ENCODE assay signal across 8 cellular contexts in the genomic region with DNA sequence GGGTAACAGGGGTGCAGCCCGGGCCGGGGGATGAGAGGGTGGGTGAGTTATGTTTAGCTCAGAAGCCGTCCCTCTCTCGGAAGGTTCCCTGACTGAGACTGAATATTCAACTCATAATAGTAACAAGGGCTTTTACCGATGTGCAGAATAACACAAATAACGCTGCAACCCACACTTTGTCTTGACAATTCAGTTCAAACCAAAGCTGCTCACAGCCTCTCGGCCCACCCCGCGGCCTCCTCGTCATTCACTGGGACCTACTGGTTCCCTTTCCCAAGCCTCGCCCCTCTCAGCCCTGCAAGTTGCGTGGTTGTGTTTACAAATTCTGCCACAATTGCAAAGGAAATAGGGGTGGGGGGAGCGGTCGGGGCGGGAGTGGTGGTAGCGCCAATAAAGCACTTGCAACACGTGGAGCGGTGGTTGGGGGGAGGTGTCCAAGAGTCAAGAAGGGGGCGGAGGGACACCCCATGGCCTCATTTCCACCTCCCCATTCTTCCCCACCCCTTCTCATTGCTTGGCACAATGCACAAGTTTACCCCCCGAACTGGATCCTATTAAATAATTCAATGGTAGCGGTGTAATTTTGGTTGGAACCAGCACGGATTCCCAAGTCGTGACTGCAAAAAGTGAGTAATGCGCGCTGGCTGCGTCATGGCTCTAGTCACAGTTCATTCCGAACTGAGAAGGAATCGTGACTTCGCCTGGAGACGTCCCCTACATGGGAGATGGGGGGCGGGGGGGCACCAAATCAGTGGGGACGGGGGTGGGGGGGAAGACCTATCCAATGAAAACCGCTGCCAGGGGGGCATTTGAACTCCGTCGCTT.
DNase-seq lines count a peak whose midpoint lies in the region; ATAC-seq and TF ChIP-seq lines count a peak whose summit lies in the region.

No MANE protein-coding gene starts in this region.

- no peaks in the 10 kb centered on the region for H3K36me3 ChIP-seq in CD8-positive, alpha-beta memory T cell (ENCODE audit: insufficient read depth, low read length)

- CTCF ChIA-PET in CD8-positive, alpha-beta memory T cell (lab: Charles Lee): interaction anchor here (3.2 kb wide), 1 partner anchor 12 kb away, joined by 11 read pairs; no protein-coding TSS in a partner anchor

- no peaks in the 10 kb centered on the region for H3K9me3 ChIP-seq in CD8-positive, alpha-beta memory T cell (ENCODE audit: low read length)

- H3K27ac ChIP-seq in CD8-positive, alpha-beta memory T cell (ENCODE audit: low read depth, low read length): no peak overlapping the region

- no peak for DNase-seq in CD8-positive, alpha-beta memory T cell
- DNase-seq in NB4 (ENCODE audit: low read depth): peak; percentile 23
- peak; percentile 42 for DNase-seq in dermis blood vessel endothelial cell
- DNase-seq in non-pigmented ciliary epithelial cell (ENCODE audit: low read depth): peak; percentile 10
- no peak for DNase-seq in erythroblast (lab: John Stamatoyannopoulos, UW)
- DNase-seq in iPS-NIHi11 (ENCODE audit: low spot score): no peak
- DNase-seq in NCI-H1694 treated with DMSO at 0.1 percent for 48 hours (lab: John Stamatoyannopoulos, UW): no peak

- TF ChIP-seq CTCF in NB4 (IDR thresholded peaks at IDR 0.05; ENCODE audit: low read depth, low read length): no peak

- peaks cover 16% of the 10 kb centered on the region for H3K4me1 ChIP-seq in CD8-positive, alpha-beta memory T cell (ENCODE audit: insufficient read depth, low read length)

- no peak for ATAC-seq in activated CD4-positive, CD25-positive, alpha-beta regulatory T cell treated with anti-CD3 and anti-CD28 coated beads, Interleukin-2, amount 50 U/mL, for 24 hours

- peaks cover 25 to 70% (median 35%) of the 10 kb centered on the region in 3 donors for H3K4me1 Mint-ChIP-seq in CD8-positive, alpha-beta memory T cell

- TF ChIP-seq POLR2A in NB4 (IDR thresholded peaks at IDR 0.05; ENCODE audit: extremely low read depth, insufficient read length) (no peak), erythroblast (IDR thresholded peaks at IDR 0.05; ENCODE audit: low read length) (no peak)

- H3K36me3 Mint-ChIP-seq in CD8-positive, alpha-beta memory T cell: no peaks in the 10 kb centered on the region

- H3K4me3 ChIP-seq in CD8-positive, alpha-beta memory T cell (ENCODE audit: low read length): no peak overlapping the region
- H3K4me3 ChIP-seq in NB4 (ENCODE audit: low read depth, low read length): no peak overlapping the region

- peaks cover 0 to 9% (median 2%) of the 10 kb centered on the region in 5 donors for H3K9me3 Mint-ChIP-seq in CD8-positive, alpha-beta memory T cell

- POLR2A ChIA-PET in CD8-positive, alpha-beta memory T cell (lab: Charles Lee): no interaction called here

- peaks cover 57% of the 10 kb centered on the region for H3K27me3 ChIP-seq in CD8-positive, alpha-beta memory T cell (ENCODE audit: insufficient read depth, low read length, poor library complexity, severe bottlenecking)

- H3K27me3 Mint-ChIP-seq in CD8-positive, alpha-beta memory T cell: peaks cover 57 to 87% of the 10 kb centered on the region in 2 donors

- peak overlapping the region in 6 of 7 donors; percentile 44 to 76 (median 66) for H3K4me3 Mint-ChIP-seq in CD8-positive, alpha-beta memory T cell

- H3K27ac Mint-ChIP-seq in CD8-positive, alpha-beta memory T cell: no peak overlapping the region

Comparison
In these comparisons a context has a peak if more than half of its experiments do, and no peak if none do; other contexts are left out.
1. DNase-seq: peak in NB4 (single experiment), dermis blood vessel endothelial cell (single experiment) and non-pigmented ciliary epithelial cell (single experiment); none in CD8-positive, alpha-beta memory T cell (0 of 5), erythroblast (0 of 2), iPS-NIHi11 (single experiment) and NCI-H1694 treated with DMSO at 0.1 percent for 48 hours (single experiment).